Comparison of ENCODE assay signal across 9 cellular contexts in genomic region chr1:183806650-183807049, GRCh38. TPM values are rescaled to one million over a fixed set of nuclear protein-coding genes. Genes with fewer than 3 reads are reported as not detected.
DNase-seq lines count a peak whose midpoint lies in the region; ATAC-seq and TF ChIP-seq lines count a peak whose summit lies in the region.
"Had no signal": no experiment of that assay in that cellular context is flagged by ENCODE, and none has a peak within 500 bp of the region (broad histone marks: within the 10 kb centered on the region; RNA-seq: fewer than 3 reads in every experiment).

No MANE protein-coding gene starts in this region.

- peaks cover 5% of the 10 kb centered on the region for H3K27me3 Mint-ChIP-seq in activated CD4-positive, alpha-beta memory T cell treated with anti-CD3 and anti-CD28 coated beads, Interleukin-2, amount 10 ng/mL, durations not matched to agents 7 days and 5 days
- peaks cover 3% of the 10 kb centered on the region for H3K27me3 Mint-ChIP-seq in activated CD4-positive, alpha-beta memory T cell treated with anti-CD3 and anti-CD28 coated beads for 36 hours

- H3K4me3 ChIP-seq in muscle layer of duodenum (ENCODE audit: low read depth in 1 of 2, low read length in 2 of 2) (peak overlapping the region; percentile 70 to 78), upper lobe of right lung (peak overlapping the region; percentile 72)

- peak overlapping the region; percentile 3 for H3K4me3 Mint-ChIP-seq in activated CD4-positive, alpha-beta memory T cell treated with anti-CD3 and anti-CD28 coated beads, Interleukin-2, amount 10 ng/mL, durations not matched to agents 7 days and 5 days
- no peak overlapping the region for H3K4me3 Mint-ChIP-seq in activated CD4-positive, alpha-beta memory T cell treated with anti-CD3 and anti-CD28 coated beads for 36 hours

- intact Hi-C loops in activated CD4-positive, alpha-beta memory T cell treated with anti-CD3 and anti-CD28 coated beads for 36 hours (cut with micrococcal nuclease) = loop anchor here (5.0 kb wide), 2 partner anchors 36 to 111 kb away; no protein-coding TSS in a partner anchor
- intact Hi-C loops in upper lobe of right lung (cut with DNase I) = no loop called here

- DNase-seq in activated CD4-positive, alpha-beta memory T cell treated with anti-CD3 and anti-CD28 coated beads, Interleukin-2, amount 10 ng/mL, durations not matched to agents 7 days and 5 days = no peak
- DNase-seq in activated CD4-positive, alpha-beta memory T cell treated with anti-CD3 and anti-CD28 coated beads for 36 hours = no peak
- DNase-seq in dermis blood vessel endothelial cell = peak; percentile 20
- DNase-seq in upper lobe of right lung = no peak
- DNase-seq in activated T-cell treated with anti-CD3 and anti-CD28 coated beads, Interleukin-2, amount 50 U/mL, for 1 hour = no peak
- no peak for DNase-seq in SIG-M5 (lab: John Stamatoyannopoulos, UW)
- DNase-seq: activated CD8-positive, alpha-beta memory T cell treated with anti-CD3 and anti-CD28 coated beads for 24 hours had no signal

- TF ChIP-seq CTCF in upper lobe of right lung (IDR thresholded peaks at IDR 0.05) = no peak

- H3K9me3 ChIP-seq in muscle layer of duodenum (ENCODE audit: control insufficient read depth in 1 of 2, low read length in 2 of 2) (peaks cover 3 to 4% of the 10 kb centered on the region in 2 donors), upper lobe of right lung (no peaks in the 10 kb centered on the region)

- peaks cover 12% of the 10 kb centered on the region for H3K36me3 Mint-ChIP-seq in activated CD4-positive, alpha-beta memory T cell treated with anti-CD3 and anti-CD28 coated beads, Interleukin-2, amount 10 ng/mL, durations not matched to agents 7 days and 5 days (ENCODE audit: low read depth)
- H3K36me3 Mint-ChIP-seq in activated CD4-positive, alpha-beta memory T cell treated with anti-CD3 and anti-CD28 coated beads for 36 hours = peaks cover 7% of the 10 kb centered on the region

- POLR2A ChIA-PET in activated CD4-positive, alpha-beta memory T cell treated with anti-CD3 and anti-CD28 coated beads, Interleukin-2, amount 10 ng/mL, durations not matched to agents 7 days and 5 days (lab: Charles Lee) = no interaction called here
- POLR2A ChIA-PET in activated CD4-positive, alpha-beta memory T cell treated with anti-CD3 and anti-CD28 coated beads for 36 hours (lab: Charles Lee) = no interaction called here

- peaks cover 31% of the 10 kb centered on the region for H3K4me1 Mint-ChIP-seq in activated CD4-positive, alpha-beta memory T cell treated with anti-CD3 and anti-CD28 coated beads, Interleukin-2, amount 10 ng/mL, durations not matched to agents 7 days and 5 days
- H3K4me1 Mint-ChIP-seq in activated CD4-positive, alpha-beta memory T cell treated with anti-CD3 and anti-CD28 coated beads for 36 hours (ENCODE audit: low read depth) = peaks cover 6% of the 10 kb centered on the region

- peaks cover 10% of the 10 kb centered on the region for H3K9me3 Mint-ChIP-seq in activated CD4-positive, alpha-beta memory T cell treated with anti-CD3 and anti-CD28 coated beads, Interleukin-2, amount 10 ng/mL, durations not matched to agents 7 days and 5 days
- peaks cover 10% of the 10 kb centered on the region for H3K9me3 Mint-ChIP-seq in activated CD4-positive, alpha-beta memory T cell treated with anti-CD3 and anti-CD28 coated beads for 36 hours

- H3K4me1 ChIP-seq in muscle layer of duodenum (ENCODE audit: control insufficient read depth in 1 of 2, insufficient read depth in 2 of 2, low read length in 2 of 2) (peaks cover 0 to 28% of the 10 kb centered on the region in 2 donors), upper lobe of right lung (peaks cover 35% of the 10 kb centered on the region)

- ATAC-seq in upper lobe of right lung (no peak), HG03139 (IDR thresholded peaks at IDR 0.05; ENCODE audit: unreplicated experiment) (no peak)

- H3K27me3 ChIP-seq in muscle layer of duodenum (ENCODE audit: low read depth, low read length) (no peaks in the 10 kb centered on the region), upper lobe of right lung (no peaks in the 10 kb centered on the region)

- H3K36me3 ChIP-seq in muscle layer of duodenum (ENCODE audit: control insufficient read depth in 1 of 2, insufficient read depth in 2 of 2, low read length in 2 of 2) (peaks cover 0 to 4% of the 10 kb centered on the region in 2 donors), upper lobe of right lung (peaks cover 7% of the 10 kb centered on the region)

- no peak overlapping the region for H3K27ac Mint-ChIP-seq in activated CD4-positive, alpha-beta memory T cell treated with anti-CD3 and anti-CD28 coated beads, Interleukin-2, amount 10 ng/mL, durations not matched to agents 7 days and 5 days
- H3K27ac Mint-ChIP-seq in activated CD4-positive, alpha-beta memory T cell treated with anti-CD3 and anti-CD28 coated beads for 36 hours = no peak overlapping the region

- CTCF ChIA-PET in activated CD4-positive, alpha-beta memory T cell treated with anti-CD3 and anti-CD28 coated beads, Interleukin-2, amount 10 ng/mL, durations not matched to agents 7 days and 5 days (lab: Charles Lee) = interaction anchor here (1.8 kb wide), 1 partner anchor 10 kb away, joined by 4 read pairs; no protein-coding TSS in a partner anchor
- CTCF ChIA-PET in activated CD4-positive, alpha-beta memory T cell treated with anti-CD3 and anti-CD28 coated beads for 36 hours (lab: Charles Lee) = no interaction called here

- H3K27ac ChIP-seq in muscle layer of duodenum (ENCODE audit: low read length) (peak overlapping the region; percentile 74), upper lobe of right lung (peak overlapping the region; percentile 75)

RNA-seq across cellular contexts. Expression of gene RGL1, which starts 1.7 kb away (rescaled TPM):
- total RNA-seq in activated CD4-positive, alpha-beta memory T cell treated with anti-CD3 and anti-CD28 coated beads, Interleukin-2, amount 10 ng/mL, durations not matched to agents 7 days and 5 days = 1 to 10 TPM; 2.4 to 2.8 TPM
- total RNA-seq in activated CD4-positive, alpha-beta memory T cell treated with anti-CD3 and anti-CD28 coated beads for 36 hours = 1 to 10 TPM; 1.8 TPM
- total RNA-seq in dermis blood vessel endothelial cell (28.8 and 29.3 TPM in 2 replicates), upper lobe of right lung (40.9 TPM)
